31 cellular contexts compared by ENCODE assay signal in the genomic region with DNA sequence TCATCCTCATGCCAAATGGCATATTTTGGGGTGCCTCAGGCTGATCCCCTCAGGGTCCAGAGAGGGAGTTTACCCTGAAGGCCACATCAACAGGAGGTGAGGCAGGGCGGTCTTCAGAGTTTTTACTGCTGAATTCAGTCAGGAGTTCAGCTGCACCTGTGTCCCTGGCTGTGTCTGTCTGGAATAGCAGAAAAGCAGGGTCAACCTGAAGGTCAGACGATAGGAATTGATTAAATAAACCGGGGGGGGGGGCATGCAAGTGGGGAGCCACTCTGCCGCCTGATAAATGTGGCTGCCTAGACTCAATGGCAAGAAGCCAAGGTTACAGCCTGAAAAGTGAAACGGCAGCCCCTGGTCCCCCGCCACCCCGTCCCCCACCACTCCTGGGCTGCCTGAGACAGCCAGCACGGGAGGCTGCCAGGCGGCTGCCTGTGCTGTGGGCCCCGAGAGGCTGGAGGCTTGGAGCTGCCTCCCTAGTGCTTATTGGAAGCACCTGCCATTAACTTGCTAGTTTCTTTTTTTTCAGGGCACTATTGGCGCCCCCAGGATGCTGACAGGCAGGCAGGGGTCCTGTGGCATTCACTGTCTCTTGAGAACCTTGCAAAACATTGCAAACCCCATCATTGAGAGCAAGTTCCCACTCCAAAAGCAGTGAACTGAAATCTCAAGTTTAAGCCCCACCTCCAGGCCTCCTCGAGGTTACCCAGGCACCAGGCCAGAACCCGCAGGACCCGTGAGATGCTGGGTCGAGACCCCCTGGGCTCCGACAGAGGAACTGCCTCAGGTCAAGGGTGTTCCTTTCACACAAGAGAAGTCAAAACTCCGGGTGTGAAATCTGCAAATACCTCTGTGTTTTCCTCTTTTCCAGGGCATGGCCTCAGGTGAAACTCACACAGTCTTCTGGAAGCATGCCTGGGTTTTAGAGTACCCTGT.
DNase-seq lines count a peak whose midpoint lies in the region; ATAC-seq, FAIRE-seq and TF ChIP-seq lines count a peak whose summit lies in the region.
"Had no signal": no experiment of that assay in that cellular context is flagged by ENCODE, and none has a peak within 500 bp of the region (broad histone marks: within the 10 kb centered on the region; RNA-seq: fewer than 3 reads in every experiment).

No MANE protein-coding gene starts in this region.

- no peak for TF ChIP-seq POLR2A in spleen (IDR thresholded peaks at IDR 0.05)

- DNase-seq in activated CD4-positive, alpha-beta memory T cell treated with anti-CD3 and anti-CD28 coated beads, Interleukin-2, amount 10 ng/mL, durations not matched to agents 7 days and 5 days = peak; percentile 9
- no peak for DNase-seq in activated CD4-positive, alpha-beta memory T cell treated with anti-CD3 and anti-CD28 coated beads for 36 hours
- DNase-seq in NCI-H2171 (lab: John Stamatoyannopoulos, UW) (peak; percentile 48), kidney (peak; percentile 44), spleen (peak; percentile 33), SIG-M5 treated with dmso at 0.1 percent for 504 hours (lab: John Stamatoyannopoulos, UW; ENCODE audit: unreplicated experiment) (no peak), NCI-H1436 treated with DMSO at 0.1 percent for 48 hours (lab: John Stamatoyannopoulos, UW) (no peak)
- DNase-seq: activated CD4-positive, alpha-beta T cell treated with anti-CD3 and anti-CD28 coated beads, Interleukin-2, amount 10 ng/mL, durations not matched to agents 24 days and 14 days; activated gamma-delta T cell treated with Interleukin-2 at 50 U/mL for 16 hours; activated naive CD8-positive, alpha-beta T cell treated with anti-CD3 and anti-CD28 coated beads, Interleukin-2, amount 10 ng/mL, durations not matched to agents 7 days and 5 days; activated T-cell treated with anti-CD3 and anti-CD28 coated beads, Interleukin-2, amount 50 U/mL, for 1 hour; aorta; CD4-positive, alpha-beta memory T cell; effector CD8-positive, alpha-beta T cell; hypothalamus; mesendoderm; NCI-H1048; NCI-H1930; NCI-H526 treated with DMSO at 0.1 percent for 48 hours; Right ventricle myocardium superior; sigmoid colon; stimulated activated CD4-positive, alpha-beta T cell treated with anti-CD3 and anti-CD28 coated beads, Interleukin-4, amount 100 ng/mL, for 24 hours; tibial artery had no signal

- no peak overlapping the region for H3K9ac ChIP-seq in kidney (ENCODE audit: low read length in 2 of 2)

- H3K27ac ChIP-seq in kidney (ENCODE audit: low read depth in 2 of 2, low read length in 2 of 2) (no peak overlapping the region), spleen (no peak overlapping the region)
- H3K27ac ChIP-seq: epithelial cell of prostate, neutrophil, sigmoid colon, tibial artery had no signal

- H3K4me1 ChIP-seq in kidney (ENCODE audit: control insufficient read depth in 1 of 2, insufficient read depth in 1 of 2, low read depth in 1 of 2, low read length in 2 of 2) (no peaks in the 10 kb centered on the region), spleen (no peaks in the 10 kb centered on the region)
- H3K4me1 ChIP-seq: sigmoid colon, tibial artery had no signal

- H3K9me3 ChIP-seq in kidney (ENCODE audit: control insufficient read depth in 1 of 2, low read length in 2 of 2) (no peaks in the 10 kb centered on the region), spleen (no peaks in the 10 kb centered on the region)
- H3K9me3 ChIP-seq: neutrophil, sigmoid colon, tibial artery had no signal

- H3K4me1 Mint-ChIP-seq in activated CD4-positive, alpha-beta memory T cell treated with anti-CD3 and anti-CD28 coated beads, Interleukin-2, amount 10 ng/mL, durations not matched to agents 7 days and 5 days = no peaks in the 10 kb centered on the region
- H3K4me1 Mint-ChIP-seq in activated CD4-positive, alpha-beta memory T cell treated with anti-CD3 and anti-CD28 coated beads for 36 hours (ENCODE audit: low read depth) = no peaks in the 10 kb centered on the region
- H3K4me1 Mint-ChIP-seq: activated CD4-positive, alpha-beta T cell treated with anti-CD3 and anti-CD28 coated beads, Interleukin-2, amount 10 ng/mL, durations not matched to agents 24 days and 14 days; activated naive CD8-positive, alpha-beta T cell treated with anti-CD3 and anti-CD28 coated beads, Interleukin-2, amount 10 ng/mL, durations not matched to agents 7 days and 5 days; CD4-positive, alpha-beta memory T cell; IgD-negative memory B cell had no signal

- POLR2A ChIA-PET in activated CD4-positive, alpha-beta memory T cell treated with anti-CD3 and anti-CD28 coated beads, Interleukin-2, amount 10 ng/mL, durations not matched to agents 7 days and 5 days (lab: Charles Lee) = no interaction called here
- POLR2A ChIA-PET in activated CD4-positive, alpha-beta memory T cell treated with anti-CD3 and anti-CD28 coated beads for 36 hours (lab: Charles Lee) = no interaction called here

- ATAC-seq in HG03280 (IDR thresholded peaks at IDR 0.05; ENCODE audit: unreplicated experiment) = no peak
- ATAC-seq: left colon had no signal

- H3K4me3 ChIP-seq in kidney (ENCODE audit: low read length in 2 of 2) (no peak overlapping the region), spleen (no peak overlapping the region)
- H3K4me3 ChIP-seq: sigmoid colon, tibial artery had no signal

- H3K9me3 Mint-ChIP-seq in activated CD4-positive, alpha-beta memory T cell treated with anti-CD3 and anti-CD28 coated beads, Interleukin-2, amount 10 ng/mL, durations not matched to agents 7 days and 5 days = no peaks in the 10 kb centered on the region
- H3K9me3 Mint-ChIP-seq in activated CD4-positive, alpha-beta memory T cell treated with anti-CD3 and anti-CD28 coated beads for 36 hours = no peaks in the 10 kb centered on the region
- H3K9me3 Mint-ChIP-seq: activated CD4-positive, alpha-beta T cell treated with anti-CD3 and anti-CD28 coated beads, Interleukin-2, amount 10 ng/mL, durations not matched to agents 24 days and 14 days; activated naive CD8-positive, alpha-beta T cell treated with anti-CD3 and anti-CD28 coated beads, Interleukin-2, amount 10 ng/mL, durations not matched to agents 7 days and 5 days; CD4-positive, alpha-beta memory T cell; IgD-negative memory B cell had no signal

- H3K27ac Mint-ChIP-seq in activated CD4-positive, alpha-beta memory T cell treated with anti-CD3 and anti-CD28 coated beads, Interleukin-2, amount 10 ng/mL, durations not matched to agents 7 days and 5 days = no peak overlapping the region
- no peak overlapping the region for H3K27ac Mint-ChIP-seq in activated CD4-positive, alpha-beta memory T cell treated with anti-CD3 and anti-CD28 coated beads for 36 hours
- H3K27ac Mint-ChIP-seq: activated CD4-positive, alpha-beta T cell treated with anti-CD3 and anti-CD28 coated beads, Interleukin-2, amount 10 ng/mL, durations not matched to agents 24 days and 14 days; activated naive CD8-positive, alpha-beta T cell treated with anti-CD3 and anti-CD28 coated beads, Interleukin-2, amount 10 ng/mL, durations not matched to agents 7 days and 5 days; CD4-positive, alpha-beta memory T cell; IgD-negative memory B cell had no signal

- no peak overlapping the region for H3K4me3 Mint-ChIP-seq in activated CD4-positive, alpha-beta memory T cell treated with anti-CD3 and anti-CD28 coated beads, Interleukin-2, amount 10 ng/mL, durations not matched to agents 7 days and 5 days
- no peak overlapping the region for H3K4me3 Mint-ChIP-seq in activated CD4-positive, alpha-beta memory T cell treated with anti-CD3 and anti-CD28 coated beads for 36 hours
- H3K4me3 Mint-ChIP-seq: activated CD4-positive, alpha-beta T cell treated with anti-CD3 and anti-CD28 coated beads, Interleukin-2, amount 10 ng/mL, durations not matched to agents 24 days and 14 days; activated naive CD8-positive, alpha-beta T cell treated with anti-CD3 and anti-CD28 coated beads, Interleukin-2, amount 10 ng/mL, durations not matched to agents 7 days and 5 days; CD4-positive, alpha-beta memory T cell; IgD-negative memory B cell had no signal

- 41 to 58% (median 48%) methylated on average over 12 to 17 of the region's 17 CpGs for WGBS in spleen, 5 donors

- TF ChIP-seq CTCF in kidney (IDR thresholded peaks at IDR 0.05; ENCODE audit: borderline replicate concordance, extremely low read depth, insufficient read depth) = no peak
- TF ChIP-seq CTCF in spleen (IDR thresholded peaks at IDR 0.05 in 8 of 11, conservative IDR thresholded peaks at IDR 0.05 in 3 of 11) = no peak

- peaks cover 0 to 46% (median 17%) of the 10 kb centered on the region in 7 donors for H3K27me3 ChIP-seq in spleen (replicated peaks in 1 of 7)

- H3K36me3 Mint-ChIP-seq in activated CD4-positive, alpha-beta memory T cell treated with anti-CD3 and anti-CD28 coated beads, Interleukin-2, amount 10 ng/mL, durations not matched to agents 7 days and 5 days (ENCODE audit: low read depth) = no peaks in the 10 kb centered on the region
- H3K36me3 Mint-ChIP-seq in activated CD4-positive, alpha-beta memory T cell treated with anti-CD3 and anti-CD28 coated beads for 36 hours = no peaks in the 10 kb centered on the region
- H3K36me3 Mint-ChIP-seq: activated naive CD8-positive, alpha-beta T cell treated with anti-CD3 and anti-CD28 coated beads, Interleukin-2, amount 10 ng/mL, durations not matched to agents 7 days and 5 days; CD4-positive, alpha-beta memory T cell had no signal

- intact Hi-C loops in activated CD4-positive, alpha-beta memory T cell treated with anti-CD3 and anti-CD28 coated beads for 36 hours (cut with micrococcal nuclease) = no loop called here
- intact Hi-C loops in kidney (cut with DNase I) (no loop called here), spleen (cut with DNase I; ENCODE audit: low total_unique reads) (no loop called here)

- FAIRE-seq in kidney (lab: Jason Lieb, UNC) = no peak
- FAIRE-seq: A204.1, colon, GM12892 had no signal

- no peaks in the 10 kb centered on the region for H3K36me3 ChIP-seq in kidney (ENCODE audit: control insufficient read depth in 1 of 2, insufficient read depth in 2 of 2, low read length in 2 of 2)
- no peaks in the 10 kb centered on the region for H3K36me3 ChIP-seq in spleen
- H3K36me3 ChIP-seq: neutrophil, sigmoid colon, tibial artery had no signal

- CTCF ChIA-PET in activated CD4-positive, alpha-beta memory T cell treated with anti-CD3 and anti-CD28 coated beads, Interleukin-2, amount 10 ng/mL, durations not matched to agents 7 days and 5 days (lab: Charles Lee) = no interaction called here
- CTCF ChIA-PET in activated CD4-positive, alpha-beta memory T cell treated with anti-CD3 and anti-CD28 coated beads for 36 hours (lab: Charles Lee) = no interaction called here

- no peaks in the 10 kb centered on the region for H3K27me3 Mint-ChIP-seq in activated CD4-positive, alpha-beta memory T cell treated with anti-CD3 and anti-CD28 coated beads, Interleukin-2, amount 10 ng/mL, durations not matched to agents 7 days and 5 days
- peaks cover 12% of the 10 kb centered on the region for H3K27me3 Mint-ChIP-seq in activated CD4-positive, alpha-beta memory T cell treated with anti-CD3 and anti-CD28 coated beads for 36 hours
- H3K27me3 Mint-ChIP-seq: activated CD4-positive, alpha-beta T cell treated with anti-CD3 and anti-CD28 coated beads, Interleukin-2, amount 10 ng/mL, durations not matched to agents 24 days and 14 days; activated naive CD8-positive, alpha-beta T cell treated with anti-CD3 and anti-CD28 coated beads, Interleukin-2, amount 10 ng/mL, durations not matched to agents 7 days and 5 days had no signal

Comparison
In these comparisons a context has a peak if more than half of its experiments do, and no peak if none do; other contexts are left out.
1. DNase-seq: peak in activated CD4-positive, alpha-beta memory T cell treated with anti-CD3 and anti-CD28 coated beads, Interleukin-2, amount 10 ng/mL, durations not matched to agents 7 days and 5 days (single experiment), NCI-H2171 (single experiment), kidney (single experiment) and spleen (single experiment); none in activated CD4-positive, alpha-beta memory T cell treated with anti-CD3 and anti-CD28 coated beads for 36 hours (single experiment), SIG-M5 treated with dmso at 0.1 percent for 504 hours (single experiment) and NCI-H1436 treated with DMSO at 0.1 percent for 48 hours (single experiment).